ENCODE assay signal across 30 cellular contexts in genomic region chr2:134455426-134455825, GRCh38.
"Had no signal": no experiment of that assay in that cellular context is flagged by ENCODE, and none has a peak within 500 bp of the region (broad histone marks: within the 10 kb centered on the region; RNA-seq: fewer than 3 reads in every experiment).

No MANE protein-coding gene starts in this region.

- H3K27me3 ChIP-seq: adrenal gland, ascending aorta, cardiac muscle cell, esophagus muscularis mucosa, foreskin keratinocyte, heart right ventricle, neutrophil, pancreas, tibial artery had no signal

- DNase-seq: activated B cell treated with CpG ODN at 0.5 μM for 24 hours; activated CD4-positive, alpha-beta T cell treated with anti-CD3 and anti-CD28 coated beads, Interleukin-2, amount 50 U/mL, for 1 hour; activated CD8-positive, alpha-beta memory T cell treated with anti-CD3 and anti-CD28 coated beads, Interleukin-2, amount 10 ng/mL, durations not matched to agents 7 days and 5 days; activated CD8-positive, alpha-beta T cell treated with anti-CD3 and anti-CD28 coated beads for 36 hours; activated effector memory CD4-positive, alpha-beta T cell treated with anti-CD3 and anti-CD28 coated beads, Interleukin-2, amount 50 U/mL, for 16 hours; activated naive CD4-positive, alpha-beta T cell treated with anti-CD3 and anti-CD28 coated beads for 36 hours; activated naive CD8-positive, alpha-beta T cell treated with anti-CD3 and anti-CD28 coated beads for 36 hours; activated T-cell treated with anti-CD3 and anti-CD28 coated beads for 4 hours; adrenal gland; cortex of kidney; effector memory CD8-positive, alpha-beta T cell; foreskin keratinocyte; heart right ventricle; mesenchymal stem cell; natural killer cell; retina; stimulated activated CD4-positive, alpha-beta T cell treated with anti-CD3 and anti-CD28 coated beads, Interleukin-15, amount 100 ng/mL, for 24 hours; stimulated activated CD4-positive, alpha-beta T cell treated with anti-CD3 and anti-CD28 coated beads, Interleukin-2, amount 100 ng/mL, for 24 hours; stimulated activated naive CD8-positive, alpha-beta T cell treated with anti-CD3 and anti-CD28 coated beads, Interleukin-15, amount 100 ng/mL, for 72 hours had no signal

- H3K27me3 Mint-ChIP-seq: activated B cell treated with CpG ODN at 0.5 μM for 24 hours; activated CD8-positive, alpha-beta memory T cell treated with anti-CD3 and anti-CD28 coated beads, Interleukin-2, amount 10 ng/mL, durations not matched to agents 7 days and 5 days; activated CD8-positive, alpha-beta T cell treated with anti-CD3 and anti-CD28 coated beads for 36 hours; activated naive CD8-positive, alpha-beta T cell treated with anti-CD3 and anti-CD28 coated beads for 36 hours; effector memory CD8-positive, alpha-beta T cell; stimulated activated naive CD8-positive, alpha-beta T cell treated with anti-CD3 and anti-CD28 coated beads, Interleukin-15, amount 100 ng/mL, for 72 hours; T-cell had no signal

- H3K4me1 ChIP-seq: adrenal gland, ascending aorta, esophagus muscularis mucosa, foreskin keratinocyte, prostate gland, tibial artery had no signal

- H3K4me1 Mint-ChIP-seq: activated naive CD8-positive, alpha-beta T cell treated with anti-CD3 and anti-CD28 coated beads for 36 hours had no signal

- H3K36me3 Mint-ChIP-seq: activated CD8-positive, alpha-beta memory T cell treated with anti-CD3 and anti-CD28 coated beads, Interleukin-2, amount 10 ng/mL, durations not matched to agents 7 days and 5 days; activated naive CD8-positive, alpha-beta T cell treated with anti-CD3 and anti-CD28 coated beads for 36 hours; natural killer cell had no signal

- H3K27ac ChIP-seq: adrenal gland, ascending aorta, esophagus muscularis mucosa, foreskin keratinocyte, heart right ventricle, neutrophil, pancreas, prostate gland, tibial artery had no signal

- H3K9me3 ChIP-seq: adrenal gland, ascending aorta, esophagus muscularis mucosa, heart right ventricle, neutrophil, pancreas, prostate gland, tibial artery had no signal

- H3K27ac Mint-ChIP-seq: activated B cell treated with CpG ODN at 0.5 μM for 24 hours; activated CD8-positive, alpha-beta memory T cell treated with anti-CD3 and anti-CD28 coated beads, Interleukin-2, amount 10 ng/mL, durations not matched to agents 7 days and 5 days; activated CD8-positive, alpha-beta T cell treated with anti-CD3 and anti-CD28 coated beads for 36 hours; activated naive CD4-positive, alpha-beta T cell treated with anti-CD3 and anti-CD28 coated beads for 36 hours; activated naive CD8-positive, alpha-beta T cell treated with anti-CD3 and anti-CD28 coated beads for 36 hours; activated T-helper 1 cell treated with anti-CD3 and anti-CD28 coated beads, Interleukin-12 subunit alpha, Interleukin-12 subunit beta, Interleukin-2, Interleukin-4 antibody, amounts not matched to agents 30 ng/mL and 10 ng/mL and 1 ng/mL, durations not matched to agents 14 hours and 24 hours and 36 hours; brain; natural killer cell; stimulated activated naive CD8-positive, alpha-beta T cell treated with anti-CD3 and anti-CD28 coated beads, Interleukin-15, amount 100 ng/mL, for 72 hours; T-helper 2 cell treated with Interferon-gamma antibody and Interleukin-4, amounts not matched to agents 5 μg/mL and 100 μg/mL, for 36 hours had no signal

- H3K36me3 ChIP-seq: adrenal gland, ascending aorta, pancreas, prostate gland, tibial artery had no signal

- ATAC-seq: activated CD8-positive, alpha-beta memory T cell treated with anti-CD3 and anti-CD28 coated beads, Interleukin-2, amount 10 ng/mL, durations not matched to agents 7 days and 5 days; activated CD8-positive, alpha-beta T cell treated with anti-CD3 and anti-CD28 coated beads for 36 hours; effector memory CD8-positive, alpha-beta T cell; foreskin keratinocyte; natural killer cell; stimulated activated naive CD8-positive, alpha-beta T cell treated with anti-CD3 and anti-CD28 coated beads, Interleukin-15, amount 100 ng/mL, for 72 hours; T-cell had no signal

- H3K4me3 ChIP-seq: adrenal gland, ascending aorta, cardiac muscle cell, esophagus muscularis mucosa, heart right ventricle, pancreas, prostate gland, tibial artery had no signal

- H3K9me3 Mint-ChIP-seq: activated B cell treated with CpG ODN at 0.5 μM for 24 hours; activated CD8-positive, alpha-beta T cell treated with anti-CD3 and anti-CD28 coated beads for 36 hours; activated naive CD4-positive, alpha-beta T cell treated with anti-CD3 and anti-CD28 coated beads for 36 hours; activated naive CD8-positive, alpha-beta T cell treated with anti-CD3 and anti-CD28 coated beads for 36 hours; activated T-helper 1 cell treated with anti-CD3 and anti-CD28 coated beads, Interleukin-12 subunit alpha, Interleukin-12 subunit beta, Interleukin-2, Interleukin-4 antibody, amounts not matched to agents 30 ng/mL and 10 ng/mL and 1 ng/mL, durations not matched to agents 14 hours and 24 hours and 36 hours; effector memory CD8-positive, alpha-beta T cell; natural killer cell; stimulated activated naive CD8-positive, alpha-beta T cell treated with anti-CD3 and anti-CD28 coated beads, Interleukin-15, amount 100 ng/mL, for 72 hours; T-cell; T-helper 2 cell treated with Interferon-gamma antibody and Interleukin-4, amounts not matched to agents 5 μg/mL and 100 μg/mL, for 36 hours had no signal

- H3K4me3 Mint-ChIP-seq: activated B cell treated with CpG ODN at 0.5 μM for 24 hours; activated CD8-positive, alpha-beta memory T cell treated with anti-CD3 and anti-CD28 coated beads, Interleukin-2, amount 10 ng/mL, durations not matched to agents 7 days and 5 days; activated CD8-positive, alpha-beta T cell treated with anti-CD3 and anti-CD28 coated beads for 36 hours; activated naive CD4-positive, alpha-beta T cell treated with anti-CD3 and anti-CD28 coated beads for 36 hours; activated naive CD8-positive, alpha-beta T cell treated with anti-CD3 and anti-CD28 coated beads for 36 hours; activated T-helper 1 cell treated with anti-CD3 and anti-CD28 coated beads, Interleukin-12 subunit alpha, Interleukin-12 subunit beta, Interleukin-2, Interleukin-4 antibody, amounts not matched to agents 30 ng/mL and 10 ng/mL and 1 ng/mL, durations not matched to agents 14 hours and 24 hours and 36 hours; brain; effector memory CD8-positive, alpha-beta T cell; natural killer cell; stimulated activated naive CD8-positive, alpha-beta T cell treated with anti-CD3 and anti-CD28 coated beads, Interleukin-15, amount 100 ng/mL, for 72 hours; T-cell; T-helper 2 cell treated with Interferon-gamma antibody and Interleukin-4, amounts not matched to agents 5 μg/mL and 100 μg/mL, for 36 hours had no signal
